ENCODE assay signal across 9 cellular contexts in genomic region chr3:179929091-179929529, GRCh38.
DNase-seq lines count a peak whose midpoint lies in the region; ATAC-seq and TF ChIP-seq lines count a peak whose summit lies in the region.
"Had no signal": no experiment of that assay in that cellular context is flagged by ENCODE, and none has a peak within 500 bp of the region (broad histone marks: within the 10 kb centered on the region; RNA-seq: fewer than 3 reads in every experiment).

No MANE protein-coding gene starts in this region.

- no peak overlapping the region for H2AK9ac ChIP-seq in IMR-90 (replicated peaks; ENCODE audit: low read depth, low read length, poor library complexity)

- peak; percentile 60 for TF ChIP-seq RAD21 in IMR-90 (IDR thresholded peaks at IDR 0.05; ENCODE audit: low read length)

- no peaks in the 10 kb centered on the region for H3K36me3 ChIP-seq in IMR-90 (ENCODE audit: control insufficient read depth, insufficient read depth, low read length)
- H3K36me3 ChIP-seq in OCI-LY1 (ENCODE audit: insufficient read depth, low read length): no peaks in the 10 kb centered on the region
- H3K36me3 ChIP-seq: SJSA1 had no signal

- peaks cover 7% of the 10 kb centered on the region for H3K4me1 Mint-ChIP-seq in CD4-positive, alpha-beta T cell (ENCODE audit: low read depth)
- H3K4me1 Mint-ChIP-seq in glutamatergic neuron (ENCODE audit: low read depth, unreplicated experiment): peaks cover 46% of the 10 kb centered on the region

- H3K18ac ChIP-seq in IMR-90 (ENCODE audit: low read depth, low read length): no peak overlapping the region

- no peak overlapping the region for H3K56ac ChIP-seq in IMR-90 (ENCODE audit: extremely low read depth, insufficient read depth, low read length)

- H2AFZ ChIP-seq in IMR-90 (replicated peaks; ENCODE audit: low read length, poor library complexity) (no peak overlapping the region), OCI-LY1 (ENCODE audit: low read length) (no peak overlapping the region)

- H3K9ac ChIP-seq in IMR-90 (ENCODE audit: low read depth, low read length) (no peak overlapping the region), OCI-LY1 (ENCODE audit: low read length) (no peak overlapping the region)

- CTCF ChIA-PET in CD4-positive, alpha-beta T cell (lab: Charles Lee): no interaction called here
- CTCF ChIA-PET in IMR-90 (lab: Yijun Ruan, JAX): interaction anchor here (0.6 to 1.5 kb wide), 12 partner anchors 12 to 666 kb away, joined by 3 to 8 read pairs (median 3); no protein-coding TSS in a partner anchor

- no peaks in the 10 kb centered on the region for H3K9me3 ChIP-seq in CD4-positive, alpha-beta T cell (ENCODE audit: control insufficient read depth, low read length)
- H3K9me3 ChIP-seq in IMR-90 (ENCODE audit: control insufficient read depth, insufficient read depth, low read length) (no peaks in the 10 kb centered on the region), OCI-LY1 (ENCODE audit: low read length) (no peaks in the 10 kb centered on the region)
- H3K9me3 ChIP-seq: SJSA1 had no signal

- H4K20me1 ChIP-seq in IMR-90 (ENCODE audit: insufficient read depth, low read length): no peaks in the 10 kb centered on the region
- no peaks in the 10 kb centered on the region for H4K20me1 ChIP-seq in OCI-LY1 (ENCODE audit: insufficient read depth, low read length)

- H4K91ac ChIP-seq in IMR-90 (ENCODE audit: insufficient read depth, low read depth, low read length): no peak overlapping the region

- no peaks in the 10 kb centered on the region for H3F3A ChIP-seq in OCI-LY1 (ENCODE audit: insufficient read depth, low read length)

- no CpG with 5 or more reads among the region's 1 CpG for WGBS in IMR-90 (ENCODE audit: extremely low coverage in 2 of 2, insufficient read length in 1 of 2), 2 experiments

- no peaks in the 10 kb centered on the region for H3K36me3 Mint-ChIP-seq in CD4-positive, alpha-beta T cell (ENCODE audit: low read depth)
- H3K36me3 Mint-ChIP-seq in glutamatergic neuron (ENCODE audit: unreplicated experiment): no peaks in the 10 kb centered on the region

- BruUV-seq in IMR-90 (replicated peaks; lab: Mats Ljungman, UMichigan): no TSS peak

- H3K4me1 ChIP-seq in IMR-90 (ENCODE audit: control insufficient read depth, insufficient read depth, low read length) (no peaks in the 10 kb centered on the region), OCI-LY1 (ENCODE audit: insufficient read depth, low read length, severe bottlenecking) (peaks cover 83% of the 10 kb centered on the region)
- H3K4me1 ChIP-seq: SJSA1 had no signal

- in situ Hi-C loops in IMR-90 (cut with MboI; ENCODE audit: low sequenced_read_pairs): loop anchor here (5.0 kb wide), 1 partner anchor 663 kb away; no protein-coding TSS in a partner anchor

- no peak overlapping the region for H3K23ac ChIP-seq in IMR-90 (ENCODE audit: low read depth, low read length)

- no peak overlapping the region for H3K4me3 Mint-ChIP-seq in CD4-positive, alpha-beta T cell
- H3K4me3 Mint-ChIP-seq in glutamatergic neuron (ENCODE audit: unreplicated experiment): peak overlapping the region; percentile 69

- H3K27me3 ChIP-seq in CD4-positive, alpha-beta T cell (ENCODE audit: control insufficient read depth, insufficient read depth, low read length): peaks cover 3% of the 10 kb centered on the region
- H3K27me3 ChIP-seq in IMR-90 (ENCODE audit: control insufficient read depth, insufficient read depth, low read length) (no peaks in the 10 kb centered on the region), OCI-LY1 (ENCODE audit: insufficient read depth, low read length) (no peaks in the 10 kb centered on the region)

- intact Hi-C loops in CD4-positive, alpha-beta T cell (cut with DNase I, micrococcal nuclease): loop anchor here (5.0 to 10.0 kb wide), 2 partner anchors 1346 to 1348 kb away; no protein-coding TSS in a partner anchor
- intact Hi-C loops in IMR-90 (cut with micrococcal nuclease): loop anchor here (1.0 kb wide), 1 partner anchor 666 kb away; no protein-coding TSS in a partner anchor
- intact Hi-C loops in sciatic nerve (cut with DNase I): no loop called here

- no peak overlapping the region for H2BK15ac ChIP-seq in IMR-90 (ENCODE audit: low read depth, low read length)

- TF ChIP-seq CTCF in CD4-positive, alpha-beta T cell (IDR thresholded peaks at IDR 0.05): peak; percentile 71
- peak; percentile 76 for TF ChIP-seq CTCF in IMR-90 (conservative IDR thresholded peaks at IDR 0.05; ENCODE audit: low read depth, low read length)
- peak; percentile 98 for TF ChIP-seq CTCF in OCI-LY1 (IDR thresholded peaks at IDR 0.05; ENCODE audit: low read length)
- peak; percentile 85 for TF ChIP-seq CTCF in glutamatergic neuron (IDR thresholded peaks at IDR 0.05; ENCODE audit: partially characterized antibody, unreplicated experiment)

- no peaks in the 10 kb centered on the region for H3K9me3 Mint-ChIP-seq in CD4-positive, alpha-beta T cell
- no peaks in the 10 kb centered on the region for H3K9me3 Mint-ChIP-seq in glutamatergic neuron (ENCODE audit: unreplicated experiment)

- dilution Hi-C loops in IMR-90 (cut with HindIII; ENCODE audit: low sequenced_read_pairs, unreplicated experiment): no loop called here

- TF ChIP-seq POLR2A in IMR-90 (IDR thresholded peaks at IDR 0.05; ENCODE audit: low read depth, low read length): no peak

- H3K27ac ChIP-seq in CD4-positive, alpha-beta T cell (ENCODE audit: low read depth, low read length): no peak overlapping the region
- H3K27ac ChIP-seq in IMR-90 (ENCODE audit: insufficient read depth, low read length) (no peak overlapping the region), OCI-LY1 (ENCODE audit: low read depth, low read length, poor library complexity, severe bottlenecking) (peak overlapping the region; percentile 54)
- H3K27ac ChIP-seq: SJSA1 had no signal

- H3K27me3 Mint-ChIP-seq in CD4-positive, alpha-beta T cell: peaks cover 4% of the 10 kb centered on the region
- H3K27me3 Mint-ChIP-seq in glutamatergic neuron (ENCODE audit: unreplicated experiment): peaks cover 1% of the 10 kb centered on the region

- no peak overlapping the region for H4K8ac ChIP-seq in IMR-90 (ENCODE audit: low read depth in 2 of 2, low read length in 2 of 2)

- H4K5ac ChIP-seq in IMR-90 (ENCODE audit: low read depth, low read length): no peak overlapping the region

- H3K14ac ChIP-seq in IMR-90 (replicated peaks; ENCODE audit: low read depth, low read length): no peak overlapping the region

- peak in 9 of 10 experiments; percentile 5 to 33 (median 9) for DNase-seq in CD4-positive, alpha-beta T cell
- peak; percentile 60 for DNase-seq in IMR-90
- peak in 3 of 4 experiments; percentile 0 to 1 (median 0) for DNase-seq in activated naive CD4-positive, alpha-beta T cell (lab: John Stamatoyannopoulos, UW)
- DNase-seq in glutamatergic neuron: peak; percentile 78
- peak; percentile 76 for DNase-seq in sciatic nerve (ENCODE audit: low spot score)
- no peak for DNase-seq in T1000 (lab: John Stamatoyannopoulos, UW)

- no peaks in the 10 kb centered on the region for H3K9me1 ChIP-seq in IMR-90 (ENCODE audit: insufficient read depth, low read length)

- H3K4me2 ChIP-seq in IMR-90 (ENCODE audit: low read depth, low read length) (no peak overlapping the region), OCI-LY1 (ENCODE audit: low read length) (no peak overlapping the region)

- H2BK120ac ChIP-seq in IMR-90 (ENCODE audit: low read depth, low read length): no peak overlapping the region

- POLR2A ChIA-PET in CD4-positive, alpha-beta T cell (lab: Charles Lee): interaction anchor here (1.4 kb wide), 1 partner anchor 10 kb away, joined by 3 read pairs; no protein-coding TSS in a partner anchor
- POLR2A ChIA-PET in IMR-90 (lab: Charles Lee; ENCODE audit: unreplicated experiment): no interaction called here

- no peak overlapping the region for H3K27ac Mint-ChIP-seq in CD4-positive, alpha-beta T cell
- H3K27ac Mint-ChIP-seq in glutamatergic neuron (ENCODE audit: unreplicated experiment): peak overlapping the region; percentile 95

- no peak overlapping the region for H2AK5ac ChIP-seq in IMR-90 (ENCODE audit: low read depth, low read length)

- H2BK20ac ChIP-seq in IMR-90 (ENCODE audit: low read depth, low read length): no peak overlapping the region

- peak; percentile 34 for ATAC-seq in CD4-positive, alpha-beta T cell (ENCODE audit: poor library complexity)
- peak; percentile 71 for ATAC-seq in GM19035 (IDR thresholded peaks at IDR 0.05; ENCODE audit: unreplicated experiment)
- peak; percentile 85 for ATAC-seq in IMR-90 (ENCODE audit: low read depth)
- peak; percentile 53 for ATAC-seq in sciatic nerve

- no peak overlapping the region for H2BK5ac ChIP-seq in IMR-90 (ENCODE audit: low read depth, low read length, poor library complexity, severe bottlenecking)

- H3K9me2 ChIP-seq in OCI-LY1 (ENCODE audit: low read depth, low read length): no peaks in the 10 kb centered on the region

- H3K4me3 ChIP-seq in IMR-90 (ENCODE audit: insufficient read depth, low read depth, low read length) (no peak overlapping the region), OCI-LY1 (ENCODE audit: low read depth, low read length, poor library complexity, severe bottlenecking) (no peak overlapping the region)
- H3K4me3 ChIP-seq: SJSA1 had no signal

- H3K79me1 ChIP-seq in IMR-90 (ENCODE audit: low read depth in 1 of 2, low read length in 2 of 2): no peaks in the 10 kb centered on the region

- H3K79me2 ChIP-seq in OCI-LY1 (ENCODE audit: insufficient read depth, low read length): no peaks in the 10 kb centered on the region

- H3K4ac ChIP-seq in IMR-90 (ENCODE audit: low read depth, low read length): no peak overlapping the region

TF ChIP-seq in IMR-90, 13 proteins besides CTCF, POLR2A, EP300 and RAD21:
- peak; percentile 79 for TF ChIP-seq SMC3 (IDR thresholded peaks at IDR 0.05; ENCODE audit: low read depth, low read length)
- TF ChIP-seq NFE2L2 (IDR thresholded peaks at IDR 0.05; ENCODE audit: low read depth, low read length): no peak
- TF ChIP-seq RCOR1 (IDR thresholded peaks at IDR 0.05; ENCODE audit: insufficient replicate concordance, low read length): no peak

Comparison
In these comparisons a context has a peak if more than half of its experiments do, and no peak if none do; other contexts are left out.
1. ATAC-seq: peak in every context shown above with its lines; median percentile 85 in IMR-90; 71 in GM19035; 53 in sciatic nerve; 34 in CD4-positive, alpha-beta T cell.